ENCODE assay signal across 1 cellular context in genomic region chr1:11873395-11873794, GRCh38.
TF ChIP-seq lines count a peak whose summit lies in the region.

No MANE protein-coding gene starts in this region.

TF ChIP-seq in HepG2, 621 proteins besides CTCF, POLR2A, EP300 and RAD21:
- TF ChIP-seq ZFP36L2 (CRISPR knock-in tag; IDR thresholded peaks at IDR 0.05): no peak
- TF ChIP-seq NR2F6 (IDR thresholded peaks at IDR 0.05): peak; percentile 57; the same call in 1 of the 2 replicates
- TF ChIP-seq NR2F6 (CRISPR knock-in tag; IDR thresholded peaks at IDR 0.05): peak; percentile 42; the same call in 1 of the 2 replicates
- peak in 1 of 2 experiments; percentile 37; a peak in 2 of 4 replicates for TF ChIP-seq NR2F1 (CRISPR knock-in tag; IDR thresholded peaks at IDR 0.05)
- TF ChIP-seq ZNF570 (CRISPR knock-in tag; IDR thresholded peaks at IDR 0.05; ENCODE audit: borderline replicate concordance): no peak
- TF ChIP-seq RARA (CRISPR knock-in tag; IDR thresholded peaks at IDR 0.05): peak; percentile 44; the same call in 1 of the 2 replicates
- peak; percentile 51; the same call in 1 of the 2 replicates for TF ChIP-seq NR2F2 (IDR thresholded peaks at IDR 0.05; ENCODE audit: borderline replicate concordance, low read depth)
